8 cellular contexts compared by ENCODE assay signal in the genomic region with DNA sequence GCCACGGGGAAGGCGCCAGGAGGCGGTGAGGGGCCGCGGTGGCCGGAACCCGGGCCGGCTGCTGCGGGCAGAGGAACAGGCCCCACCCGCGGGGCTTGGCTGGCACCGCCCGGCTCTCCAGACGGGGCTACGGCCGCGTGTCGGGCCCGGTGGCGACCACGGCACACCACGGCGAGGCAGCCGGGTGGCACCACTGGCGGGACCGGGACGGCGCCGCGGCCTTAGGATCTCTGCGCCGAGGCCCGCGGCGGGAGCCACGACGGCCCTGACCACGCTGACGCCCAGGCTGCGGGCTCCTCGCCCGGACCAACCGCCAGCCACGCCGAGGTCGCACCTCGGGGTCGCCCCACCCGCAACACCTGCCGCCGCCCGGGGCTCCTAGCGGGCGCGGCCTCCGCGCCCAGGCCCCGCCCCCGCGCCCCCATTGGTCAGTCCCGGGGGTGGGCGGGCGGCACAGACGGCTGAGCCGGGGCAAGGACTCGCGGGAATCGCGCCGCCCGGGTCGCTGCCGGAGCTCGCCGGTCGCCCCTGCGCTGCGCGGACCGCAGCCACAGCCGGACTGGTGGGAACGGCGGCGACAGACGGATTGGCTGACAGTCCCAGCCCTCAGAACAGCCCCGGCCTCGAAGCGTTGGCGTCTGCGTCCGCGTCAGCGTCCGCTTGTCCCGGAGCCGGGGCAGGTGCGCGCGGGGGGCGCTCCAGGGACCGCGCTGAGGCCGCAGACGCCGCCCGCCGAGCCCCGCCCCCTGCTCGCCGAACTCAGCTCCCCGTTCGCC. TPM values are rescaled to one million over a fixed set of nuclear protein-coding genes. Genes with fewer than 3 reads are reported as not detected.
A peak's percentile ranks its signal among the peaks of the same experiment; 100 is the strongest.
DNase-seq lines count a peak whose midpoint lies in the region; ATAC-seq and TF ChIP-seq lines count a peak whose summit lies in the region.

Gene BMP8A (plus strand): TSS at position 491 of the 776 bp plus-strand sequence. CDS start 356 bp downstream, outside the sequence.

- POLR2A ChIA-PET in GM10248 (lab: Yijun Ruan, JAX) (no interaction called here), HEK293T (lab: Yijun Ruan, JAX) (no interaction called here)

- no peak for TF ChIP-seq CTCF in GM10248 (IDR thresholded peaks at IDR 0.05; ENCODE audit: control extremely low read depth, extremely low read depth, low read depth, missing control alignments)
- TF ChIP-seq CTCF in lower lobe of right lung (IDR thresholded peaks at IDR 0.05): no peak

- peaks cover 12% of the 10 kb centered on the region for H3K36me3 Mint-ChIP-seq in central memory CD8-positive, alpha-beta T cell (ENCODE audit: insufficient read depth)

- no peak within 1 kb of the TSS for H3K27ac Mint-ChIP-seq in central memory CD8-positive, alpha-beta T cell (ENCODE audit: low read depth)

- H3K4me3 Mint-ChIP-seq in central memory CD8-positive, alpha-beta T cell: peak within 1 kb of the TSS; percentile 75

- H3K4me3 ChIP-seq in lower lobe of right lung: peak within 1 kb of the TSS; percentile 57

- no peak within 1 kb of the TSS for H3K27ac ChIP-seq in lower lobe of right lung

- CTCF ChIA-PET in GM10248 (lab: Yijun Ruan, JAX) (interaction anchor here (1.0 kb wide), 1 partner anchor 26 kb away, joined by 3 read pairs; no protein-coding TSS in a partner anchor), HEK293T (lab: Yijun Ruan, JAX) (interaction anchor here (0.6 kb wide), 1 partner anchor 367 kb away, joined by 3 read pairs; no protein-coding TSS in a partner anchor)

- peaks cover 7% of the 10 kb centered on the region for H3K4me1 Mint-ChIP-seq in central memory CD8-positive, alpha-beta T cell

- peaks cover 9% of the 10 kb centered on the region for H3K4me1 ChIP-seq in lower lobe of right lung

- peaks cover 38% of the 10 kb centered on the region for H3K27me3 ChIP-seq in lower lobe of right lung (ENCODE audit: low read depth)

- intact Hi-C loops in lower lobe of right lung (cut with DNase I): no loop called here

- H3K36me3 ChIP-seq in lower lobe of right lung: peaks cover 22% of the 10 kb centered on the region

- no peaks in the 10 kb centered on the region for H3K9me3 ChIP-seq in lower lobe of right lung

- peak; percentile 89 for ATAC-seq in central memory CD8-positive, alpha-beta T cell (replicated peaks; ENCODE audit: extremely low read depth, poor library complexity, severe bottlenecking)
- peak; percentile 89 to 90 for ATAC-seq in lower lobe of right lung

- H3K27me3 Mint-ChIP-seq in central memory CD8-positive, alpha-beta T cell: peaks cover 22% of the 10 kb centered on the region

- no peaks in the 10 kb centered on the region for H3K9me3 Mint-ChIP-seq in central memory CD8-positive, alpha-beta T cell

- DNase-seq in GM10248 (ENCODE audit: extremely low spot score): peak; percentile 92
- DNase-seq in HEK293T (ENCODE audit: extremely low spot score): peak; percentile 88
- peak; percentile 100 for DNase-seq in NCI-H2029 (lab: John Stamatoyannopoulos, UW)
- DNase-seq in activated CD4-positive, CD25-positive, alpha-beta regulatory T cell treated with anti-CD3 and anti-CD28 coated beads, Interleukin-2, amount 50 U/mL, for 16 hours (ENCODE audit: low read depth, low spot score): peak; percentile 40
- peak; percentile 46 to 49 for DNase-seq in central memory CD8-positive, alpha-beta T cell (ENCODE audit: low spot score in 2 of 2)
- peak; percentile 71 for DNase-seq in lower lobe of right lung
- peak; percentile 41 for DNase-seq in stimulated activated CD8-positive, alpha-beta memory T cell treated with anti-CD3 and anti-CD28 coated beads, Interleukin-15, amount 100 ng/mL, for 1 hour (ENCODE audit: low read depth)
- no peak for DNase-seq in middle frontal gyrus (ENCODE audit: extremely low spot score, low spot score)

TF ChIP-seq in HEK293T, 16 proteins besides CTCF, POLR2A, EP300 and RAD21:
- TF ChIP-seq L3MBTL2 (conservative IDR thresholded peaks at IDR 0.05) (no peak), SP1 (IDR thresholded peaks at IDR 0.05) (no peak), LEF1 (IDR thresholded peaks at IDR 0.05; ENCODE audit: borderline replicate concordance) (no peak), FOXK2 (IDR thresholded peaks at IDR 0.05) (no peak), BHLHE40 (IDR thresholded peaks at IDR 0.05; ENCODE audit: borderline replicate concordance) (no peak), CTBP1 (IDR thresholded peaks at IDR 0.05; ENCODE audit: borderline replicate concordance) (no peak), SUZ12 (IDR thresholded peaks at IDR 0.05) (no peak), ARNT (IDR thresholded peaks at IDR 0.05) (no peak), HDGF (IDR thresholded peaks at IDR 0.05; ENCODE audit: borderline replicate concordance) (no peak), ELF4 (IDR thresholded peaks at IDR 0.05) (no peak), NFRKB (IDR thresholded peaks at IDR 0.05) (no peak), FOXA1 (IDR thresholded peaks at IDR 0.05) (no peak), TARDBP (IDR thresholded peaks at IDR 0.05) (no peak), ZNF384 (IDR thresholded peaks at IDR 0.05) (no peak), FOXM1 (IDR thresholded peaks at IDR 0.05; ENCODE audit: borderline replicate concordance) (no peak)
- TF ChIP-seq, protein P1, sequence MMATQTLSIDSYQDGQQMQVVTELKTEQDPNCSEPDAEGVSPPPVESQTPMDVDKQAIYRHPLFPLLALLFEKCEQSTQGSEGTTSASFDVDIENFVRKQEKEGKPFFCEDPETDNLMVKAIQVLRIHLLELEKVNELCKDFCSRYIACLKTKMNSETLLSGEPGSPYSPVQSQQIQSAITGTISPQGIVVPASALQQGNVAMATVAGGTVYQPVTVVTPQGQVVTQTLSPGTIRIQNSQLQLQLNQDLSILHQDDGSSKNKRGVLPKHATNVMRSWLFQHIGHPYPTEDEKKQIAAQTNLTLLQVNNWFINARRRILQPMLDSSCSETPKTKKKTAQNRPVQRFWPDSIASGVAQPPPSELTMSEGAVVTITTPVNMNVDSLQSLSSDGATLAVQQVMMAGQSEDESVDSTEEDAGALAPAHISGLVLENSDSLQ (IDR thresholded peaks at IDR 0.05): no peak

RNA-seq across cellular contexts. Expression of gene BMP8A, which starts in this region (rescaled TPM):
- not detected for total RNA-seq in lower lobe of right lung

Comparison
In these comparisons a context has a peak if more than half of its experiments do, and no peak if none do; other contexts are left out.
1. Peak in DNase-seq, ATAC-seq and H3K4me3 ChIP-seq in lower lobe of right lung; RNA of the gene not detected or under 1 TPM.